In the genomic region with DNA sequence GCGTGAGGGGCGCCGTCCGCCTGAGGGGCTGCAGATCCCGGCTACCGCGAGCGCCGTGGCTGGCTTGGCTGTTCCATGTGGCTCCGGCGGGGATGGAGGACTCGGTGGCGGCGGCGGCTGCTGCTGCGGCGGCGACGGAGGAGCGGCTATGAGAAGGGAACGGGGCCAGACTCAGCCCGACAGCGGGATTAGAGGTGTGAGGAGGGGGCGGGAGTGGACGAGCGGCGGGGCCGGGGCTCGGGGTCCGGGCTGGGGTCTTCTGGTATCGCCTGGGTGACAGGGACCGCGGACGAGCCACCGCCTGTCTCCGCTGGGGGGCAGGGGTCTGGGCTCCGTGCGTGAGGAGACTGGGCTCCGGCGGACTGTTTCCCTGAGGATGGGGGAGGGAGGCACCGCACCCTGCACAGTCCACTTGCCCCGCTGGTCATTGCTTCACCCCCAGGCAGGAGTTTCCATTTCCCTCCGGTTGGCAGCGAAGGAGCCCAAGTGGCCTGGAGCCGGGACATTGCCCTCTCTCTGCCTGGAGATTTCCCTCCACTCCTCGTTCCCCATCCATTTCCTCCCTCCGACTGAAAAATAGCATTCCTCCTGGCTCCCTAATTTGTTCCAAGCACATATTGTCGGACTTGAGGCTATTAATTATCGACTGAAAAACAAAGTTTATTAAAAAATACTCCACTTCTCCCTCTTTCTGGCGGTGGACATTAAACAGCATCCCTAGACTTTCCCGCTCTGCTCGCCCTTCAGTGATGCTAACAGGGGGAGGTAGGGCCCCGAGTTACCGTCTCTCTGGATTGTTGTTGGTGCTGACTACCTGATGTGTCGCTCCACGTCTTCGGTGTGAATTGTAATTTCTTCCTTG, we compare ENCODE assay signal across 8 cellular contexts. TPM values are rescaled to one million over a fixed set of nuclear protein-coding genes. Genes with fewer than 3 reads are reported as not detected.
DNase-seq lines count a peak whose midpoint lies in the region; ATAC-seq and TF ChIP-seq lines count a peak whose summit lies in the region.

No MANE protein-coding gene starts in this region.

- H3K27ac Mint-ChIP-seq in osteocyte (ENCODE audit: unreplicated experiment) = peak overlapping the region; percentile 88

- CTCF ChIA-PET in AG04449 (lab: Yijun Ruan, JAX) (no interaction called here), Panc1 (lab: Charles Lee) (no interaction called here)

- H3K9me3 Mint-ChIP-seq in osteocyte (ENCODE audit: unreplicated experiment) = no peaks in the 10 kb centered on the region

- H3K4me1 Mint-ChIP-seq in osteocyte (ENCODE audit: unreplicated experiment) = peaks cover 42% of the 10 kb centered on the region

- in situ Hi-C loops in Panc1 (cut with HindIII; ENCODE audit: low pct_unique_long_range_greater_than_20kb, low sequenced_read_pairs) = no loop called here

- TF ChIP-seq CTCF in AG04449 (IDR thresholded peaks at IDR 0.05; ENCODE audit: insufficient read depth, low read length, missing control alignments) = peak; percentile 38
- TF ChIP-seq CTCF in GM12872 (IDR thresholded peaks at IDR 0.05; ENCODE audit: insufficient read depth, low read depth, low read length) = peak; percentile 51
- peak; percentile 61 for TF ChIP-seq CTCF in Panc1 (IDR thresholded peaks at IDR 0.05)
- peak; percentile 36 to 48 (median 44) for TF ChIP-seq CTCF in adrenal gland (IDR thresholded peaks at IDR 0.05)
- peak; percentile 53 for TF ChIP-seq CTCF in osteocyte (IDR thresholded peaks at IDR 0.05)

- POLR2A ChIA-PET in AG04449 (lab: Yijun Ruan, JAX) = interaction anchor here (1.0 to 1.4 kb wide), 5 partner anchors 17 to 249 kb away, joined by 3 to 6 read pairs (median 3); no protein-coding TSS in a partner anchor
- POLR2A ChIA-PET in Panc1 (lab: Charles Lee) = no interaction called here

- H3K27me3 ChIP-seq in Panc1 (ENCODE audit: control insufficient read depth, insufficient read depth, low read length) (no peaks in the 10 kb centered on the region), adrenal gland (no peaks in the 10 kb centered on the region)

- H3K27ac ChIP-seq in Panc1 (ENCODE audit: low read length) = peak overlapping the region; percentile 87
- peak overlapping the region; percentile 38 to 95 (median 90) for H3K27ac ChIP-seq in adrenal gland

- peak overlapping the region; percentile 87 for H3K4me3 Mint-ChIP-seq in osteocyte (ENCODE audit: unreplicated experiment)

- intact Hi-C loops in Panc1 (cut with micrococcal nuclease; ENCODE audit: unreplicated experiment) (loop anchor here (5.0 kb wide), 1 partner anchor 249 kb away; no protein-coding TSS in a partner anchor), adrenal gland (cut with DNase I) (loop anchor here in 1 of 2 donors (10.0 kb wide), 1 partner anchor 59 kb away; no protein-coding TSS in a partner anchor), cardiac septum (cut with DNase I) (loop anchor here (2.0 to 5.0 kb wide), 2 partner anchors 201 to 244 kb away; no protein-coding TSS in a partner anchor)

- peak; percentile 2 for ATAC-seq in HG03439 (IDR thresholded peaks at IDR 0.05; ENCODE audit: unreplicated experiment)
- peak; percentile 71 for ATAC-seq in Panc1
- no peak for ATAC-seq in HG03039 (IDR thresholded peaks at IDR 0.05; ENCODE audit: unreplicated experiment)

- H3K4me1 ChIP-seq in Panc1 (ENCODE audit: control insufficient read depth, insufficient read depth, low read length) (peaks cover 19% of the 10 kb centered on the region), adrenal gland (replicated peaks in 1 of 2) (peaks cover 18 to 43% of the 10 kb centered on the region in 2 donors)

- H3K36me3 ChIP-seq in Panc1 (ENCODE audit: control insufficient read depth, insufficient read depth, low read length) (peaks cover 5% of the 10 kb centered on the region), adrenal gland (replicated peaks in 1 of 2) (no peaks in the 10 kb centered on the region)

- H3K27me3 Mint-ChIP-seq in osteocyte (ENCODE audit: unreplicated experiment) = no peaks in the 10 kb centered on the region

- WGBS in adrenal gland, 4 donors = 1 to 3% (median 1%) methylated on average over 29 to 57 of the region's 57 CpGs

- peaks cover 22% of the 10 kb centered on the region; the same call in 1 of the 2 replicates for H3K9me3 ChIP-seq in Panc1 (ENCODE audit: control insufficient read depth, insufficient read depth, low read depth, low read length)
- H3K9me3 ChIP-seq in adrenal gland (replicated peaks in 1 of 3) = no peaks in the 10 kb centered on the region

- BruUV-seq in Panc1 (replicated peaks; lab: Mats Ljungman, UMichigan) = no TSS peak

- DNase-seq in AG04449 (ENCODE audit: low read depth, low spot score) (no peak), Panc1 (ENCODE audit: low read depth, low spot score) (no peak), adrenal gland (peak; percentile 72 to 85 (median 79)), cardiac septum (ENCODE audit: low spot score) (peak; percentile 86), osteocyte (ENCODE audit: extremely low spot score, unreplicated experiment) (peak; percentile 87)

- H3K4me3 ChIP-seq in AG04449 (ENCODE audit: low read depth, low read length) (peak overlapping the region; percentile 80), Panc1 (ENCODE audit: low read depth in 2 of 2, low read length in 2 of 2) (peak overlapping the region; percentile 71 to 82), adrenal gland (peak overlapping the region in 3 of 4 donors; percentile 2 to 100 (median 84))

- peak in 1 of 2 donors; percentile 10 for TF ChIP-seq POLR2A in adrenal gland (IDR thresholded peaks at IDR 0.05)

- peaks cover 9% of the 10 kb centered on the region for H3K36me3 Mint-ChIP-seq in osteocyte (ENCODE audit: unreplicated experiment)

RNA-seq across cellular contexts. Expression of a gene that starts 0.6 kb away (rescaled TPM):
- total RNA-seq in Panc1 (2021; ENCODE audit: unreplicated experiment) (46.1 TPM), adrenal gland (10 to 100 TPM; 26.8 to 83.6 (median 46.3) TPM), cardiac septum (19.4 TPM), osteocyte (41.9 and 46.5 TPM in 2 replicates)
- 24.6 TPM for polyA plus RNA-seq in Panc1 (2012; ENCODE audit: insufficient read length)
- 10 to 100 TPM; 13.5 to 61.2 (median 18.5) TPM for polyA plus RNA-seq in adrenal gland

Comparison
In these comparisons a context has a peak if more than half of its experiments do, and no peak if none do; other contexts are left out.
1. DNase-seq: peak in adrenal gland (7 of 7), cardiac septum (single experiment) and osteocyte (single experiment); none in AG04449 (single experiment) and Panc1 (single experiment).
2. Peak in every context shown above with its lines, with median percentiles within 50 percentile points of each other: H3K4me3 ChIP-seq and CTCF ChIP-seq.